In the genomic region with DNA sequence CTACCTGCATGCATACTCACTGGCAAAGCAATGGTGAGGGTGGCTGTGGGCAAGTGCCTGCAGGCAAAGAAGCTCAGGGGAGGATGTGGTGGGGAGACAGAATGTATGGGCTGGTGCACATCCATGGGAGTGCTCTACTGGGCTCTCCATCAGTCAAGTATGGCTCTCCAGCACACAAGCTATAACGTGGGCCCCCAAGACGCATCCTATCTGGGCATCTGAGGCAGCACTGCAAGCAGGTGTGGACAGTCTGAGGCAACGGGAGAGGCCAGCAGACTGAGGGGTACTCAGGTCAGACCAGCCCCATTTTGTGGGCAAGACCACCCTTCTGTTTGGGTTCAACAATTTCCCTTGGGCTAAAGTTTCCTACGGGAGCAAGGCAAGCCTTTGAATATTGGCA, we compare ENCODE assay signal across 38 cellular contexts.
"Had no signal": no experiment of that assay in that cellular context is flagged by ENCODE, and none has a peak within 500 bp of the region (broad histone marks: within the 10 kb centered on the region; RNA-seq: fewer than 3 reads in every experiment).

No MANE protein-coding gene starts in this region.

- H3K27ac Mint-ChIP-seq: activated naive CD4-positive, alpha-beta T cell treated with anti-CD3 and anti-CD28 coated beads for 36 hours; activated naive CD4-positive, alpha-beta T cell treated with anti-CD3 and anti-CD28 coated beads, Interleukin-2, amount 10 ng/mL, durations not matched to agents 7 days and 5 days; activated naive CD4-positive, alpha-beta T cell treated with anti-CD3 and anti-CD28 coated beads, Interleukin-2, amount 50 U/mL, for 24 hours; activated naive CD4-positive, alpha-beta T cell treated with anti-CD3 and anti-CD28 coated beads, Interleukin-2, amount 50 U/mL, for 72 hours; activated naive CD8-positive, alpha-beta T cell; activated naive CD8-positive, alpha-beta T cell treated with anti-CD3 and anti-CD28 coated beads for 36 hours; activated naive CD8-positive, alpha-beta T cell treated with anti-CD3 and anti-CD28 coated beads, Interleukin-2, amount 10 ng/mL, durations not matched to agents 7 days and 5 days; activated naive CD8-positive, alpha-beta T cell treated with anti-CD3 and anti-CD28 coated beads, Interleukin-2, amount 50 U/mL, for 24 hours; activated T-cell treated with anti-CD3 and anti-CD28 coated beads, Interleukin-2, amount 50 U/mL, for 24 hours; activated T-helper 1 cell treated with anti-CD3 and anti-CD28 coated beads, Interleukin-12 subunit alpha, Interleukin-12 subunit beta, Interleukin-2, Interleukin-4 antibody, amounts not matched to agents 30 ng/mL and 10 ng/mL and 1 ng/mL, durations not matched to agents 14 hours and 24 hours and 36 hours; activated T-helper 17 cell treated with anti-CD3 and anti-CD28 coated beads, Interleukin-2, amount 50 U/mL, for 72 hours; activated T-helper 2 cell treated with anti-CD3 and anti-CD28 coated beads, Interferon-gamma antibody, Interleukin-2, Interleukin-4, amounts not matched to agents 10 μg/mL and 5 μg/mL and 100 μg/mL, durations not matched to agents 14 hours and 24 hours and 36 hours; brain had no signal

- DNase-seq: activated effector memory CD4-positive, alpha-beta T cell treated with anti-CD3 and anti-CD28 coated beads, Interleukin-2, amount 50 U/mL, for 16 hours; activated effector memory CD4-positive, alpha-beta T cell treated with Interleukin-2 at 50 U/mL for 16 hours; activated gamma-delta T cell; activated gamma-delta T cell treated with Interleukin-2 at 50 U/mL for 16 hours; activated naive CD4-positive, alpha-beta T cell; activated naive CD4-positive, alpha-beta T cell treated with anti-CD3 and anti-CD28 coated beads for 36 hours; activated naive CD4-positive, alpha-beta T cell treated with anti-CD3 and anti-CD28 coated beads, Interleukin-2, amount 10 ng/mL, durations not matched to agents 7 days and 5 days; activated naive CD4-positive, alpha-beta T cell treated with anti-CD3 and anti-CD28 coated beads, Interleukin-2, amount 50 U/mL, for 16 hours; activated naive CD4-positive, alpha-beta T cell treated with Interleukin-2 at 50 U/mL for 16 hours; activated naive CD8-positive, alpha-beta T cell treated with anti-CD3 and anti-CD28 coated beads for 36 hours; activated naive CD8-positive, alpha-beta T cell treated with anti-CD3 and anti-CD28 coated beads, Interleukin-2, amount 10 ng/mL, durations not matched to agents 7 days and 5 days; activated naive CD8-positive, alpha-beta T cell treated with anti-CD3 and anti-CD28 coated beads, Interleukin-2, amount 50 U/mL, for 24 hours; activated T-cell treated with anti-CD3 and anti-CD28 coated beads for 4 hours; activated T-cell treated with anti-CD3 and anti-CD28 coated beads, Interleukin-2, amount 50 U/mL, for 1 hour; activated T-cell treated with anti-CD3 and anti-CD28 coated beads, Interleukin-2, amount 50 U/mL, for 24 hours; activated T-cell treated with anti-CD3 and anti-CD28 coated beads, Interleukin-2, amount 50 U/mL, for 4 hours; activated T-cell treated with anti-CD3 and anti-CD28 coated beads, Interleukin-2, amount 50 U/mL, for 48 hours; adrenal gland; amniotic stem cell; amygdala; anterior cingulate cortex; aorta; body of pancreas; brain microvascular endothelial cell; caudate nucleus; central memory CD4-positive, alpha-beta T cell; cerebellar nuclear complex had no signal

- H3K27me3 Mint-ChIP-seq: activated naive CD4-positive, alpha-beta T cell treated with anti-CD3 and anti-CD28 coated beads, Interleukin-2, amount 10 ng/mL, durations not matched to agents 7 days and 5 days; activated naive CD4-positive, alpha-beta T cell treated with anti-CD3 and anti-CD28 coated beads, Interleukin-2, amount 50 U/mL, for 24 hours; activated naive CD8-positive, alpha-beta T cell; activated naive CD8-positive, alpha-beta T cell treated with anti-CD3 and anti-CD28 coated beads for 36 hours; activated naive CD8-positive, alpha-beta T cell treated with anti-CD3 and anti-CD28 coated beads, Interleukin-2, amount 10 ng/mL, durations not matched to agents 7 days and 5 days; activated naive CD8-positive, alpha-beta T cell treated with anti-CD3 and anti-CD28 coated beads, Interleukin-2, amount 50 U/mL, for 24 hours; activated T-helper 17 cell treated with anti-CD3 and anti-CD28 coated beads, Interleukin-2, amount 50 U/mL, for 72 hours; brain; central memory CD8-positive, alpha-beta T cell had no signal

- ATAC-seq: activated naive CD4-positive, alpha-beta T cell treated with anti-CD3 and anti-CD28 coated beads, Interleukin-2, amount 50 U/mL, for 72 hours; activated naive CD8-positive, alpha-beta T cell treated with anti-CD3 and anti-CD28 coated beads, Interleukin-2, amount 50 U/mL, for 24 hours; activated T-cell treated with anti-CD3 and anti-CD28 coated beads, Interleukin-2, amount 50 U/mL, for 4 hours; activated T-helper 17 cell treated with anti-CD3 and anti-CD28 coated beads, Interleukin-2, amount 50 U/mL, for 72 hours; body of pancreas had no signal

- H3K9me3 Mint-ChIP-seq: activated naive CD4-positive, alpha-beta T cell treated with anti-CD3 and anti-CD28 coated beads, Interleukin-2, amount 50 U/mL, for 24 hours; activated naive CD8-positive, alpha-beta T cell treated with anti-CD3 and anti-CD28 coated beads for 36 hours; activated naive CD8-positive, alpha-beta T cell treated with anti-CD3 and anti-CD28 coated beads, Interleukin-2, amount 50 U/mL, for 24 hours; activated T-helper 2 cell treated with anti-CD3 and anti-CD28 coated beads, Interferon-gamma antibody, Interleukin-2, Interleukin-4, amounts not matched to agents 10 μg/mL and 5 μg/mL and 100 μg/mL, durations not matched to agents 14 hours and 24 hours and 36 hours; brain had no signal

- H3K9me3 ChIP-seq: adrenal gland, ascending aorta, body of pancreas had no signal

- H3K4me3 Mint-ChIP-seq: activated naive CD4-positive, alpha-beta T cell treated with anti-CD3 and anti-CD28 coated beads for 36 hours; activated naive CD4-positive, alpha-beta T cell treated with anti-CD3 and anti-CD28 coated beads, Interleukin-2, amount 10 ng/mL, durations not matched to agents 7 days and 5 days; activated naive CD4-positive, alpha-beta T cell treated with anti-CD3 and anti-CD28 coated beads, Interleukin-2, amount 50 U/mL, for 24 hours; activated naive CD8-positive, alpha-beta T cell; activated naive CD8-positive, alpha-beta T cell treated with anti-CD3 and anti-CD28 coated beads for 36 hours; activated naive CD8-positive, alpha-beta T cell treated with anti-CD3 and anti-CD28 coated beads, Interleukin-2, amount 10 ng/mL, durations not matched to agents 7 days and 5 days; activated naive CD8-positive, alpha-beta T cell treated with anti-CD3 and anti-CD28 coated beads, Interleukin-2, amount 50 U/mL, for 24 hours; activated T-cell treated with anti-CD3 and anti-CD28 coated beads, Interleukin-2, amount 50 U/mL, for 24 hours; activated T-cell treated with anti-CD3 and anti-CD28 coated beads, Interleukin-2, amount 50 U/mL, for 4 hours; activated T-helper 1 cell treated with anti-CD3 and anti-CD28 coated beads, Interleukin-12 subunit alpha, Interleukin-12 subunit beta, Interleukin-2, Interleukin-4 antibody, amounts not matched to agents 30 ng/mL and 10 ng/mL and 1 ng/mL, durations not matched to agents 14 hours and 24 hours and 36 hours; activated T-helper 17 cell treated with anti-CD3 and anti-CD28 coated beads, Interleukin-2, amount 50 U/mL, for 72 hours; brain; central memory CD8-positive, alpha-beta T cell had no signal

- H3K36me3 Mint-ChIP-seq: activated naive CD4-positive, alpha-beta T cell treated with anti-CD3 and anti-CD28 coated beads, Interleukin-2, amount 10 ng/mL, durations not matched to agents 7 days and 5 days; activated naive CD4-positive, alpha-beta T cell treated with anti-CD3 and anti-CD28 coated beads, Interleukin-2, amount 50 U/mL, for 24 hours; activated naive CD4-positive, alpha-beta T cell treated with anti-CD3 and anti-CD28 coated beads, Interleukin-2, amount 50 U/mL, for 72 hours; activated naive CD8-positive, alpha-beta T cell; activated naive CD8-positive, alpha-beta T cell treated with anti-CD3 and anti-CD28 coated beads for 36 hours; activated naive CD8-positive, alpha-beta T cell treated with anti-CD3 and anti-CD28 coated beads, Interleukin-2, amount 10 ng/mL, durations not matched to agents 7 days and 5 days; brain had no signal

- H3K27me3 ChIP-seq: ascending aorta, body of pancreas, brain microvascular endothelial cell, cardiac muscle cell had no signal

- H3K27ac ChIP-seq: adrenal gland, ascending aorta, body of pancreas, brain microvascular endothelial cell, breast epithelium, cardiac muscle cell had no signal

- H3K4me1 Mint-ChIP-seq: activated naive CD4-positive, alpha-beta T cell treated with anti-CD3 and anti-CD28 coated beads, Interleukin-2, amount 10 ng/mL, durations not matched to agents 7 days and 5 days; activated naive CD4-positive, alpha-beta T cell treated with anti-CD3 and anti-CD28 coated beads, Interleukin-2, amount 50 U/mL, for 24 hours; activated naive CD8-positive, alpha-beta T cell treated with anti-CD3 and anti-CD28 coated beads for 36 hours; activated naive CD8-positive, alpha-beta T cell treated with anti-CD3 and anti-CD28 coated beads, Interleukin-2, amount 10 ng/mL, durations not matched to agents 7 days and 5 days; activated naive CD8-positive, alpha-beta T cell treated with anti-CD3 and anti-CD28 coated beads, Interleukin-2, amount 50 U/mL, for 24 hours; activated T-helper 17 cell treated with anti-CD3 and anti-CD28 coated beads, Interleukin-2, amount 50 U/mL, for 72 hours; brain; central memory CD8-positive, alpha-beta T cell had no signal
